Comparison of ENCODE assay signal across 22 cellular contexts in genomic region chr10:1545524-1545923, GRCh38.
A peak's percentile ranks its signal among the peaks of the same experiment; 100 is the strongest.
DNase-seq lines count a peak whose midpoint lies in the region; ATAC-seq and TF ChIP-seq lines count a peak whose summit lies in the region.
"Had no signal": no experiment of that assay in that cellular context is flagged by ENCODE, and none has a peak within 500 bp of the region (broad histone marks: within the 10 kb centered on the region; RNA-seq: fewer than 3 reads in every experiment).

No MANE protein-coding gene starts in this region.

- H2BK120ac ChIP-seq in neuronal stem cell (ENCODE audit: low read depth, low read length) = no peak overlapping the region

- H3K23ac ChIP-seq in neuronal stem cell (ENCODE audit: low read depth, low read length, poor library complexity) = no peak overlapping the region

- H3K79me2 ChIP-seq in DND-41 (ENCODE audit: insufficient read depth, low read length) = no peaks in the 10 kb centered on the region

- no peak overlapping the region for H2BK15ac ChIP-seq in neuronal stem cell (ENCODE audit: low read length)

- H3K9ac ChIP-seq in DND-41 (ENCODE audit: low read depth, low read length) (no peak overlapping the region), neuronal stem cell (ENCODE audit: low read depth, low read length, poor library complexity) (no peak overlapping the region)
- H3K9ac ChIP-seq: KMS-11, SK-N-SH had no signal

- H3K4me1 ChIP-seq in DND-41 (ENCODE audit: insufficient read depth, low read length) = peaks cover 28% of the 10 kb centered on the region
- H3K4me1 ChIP-seq in neuronal stem cell (ENCODE audit: control insufficient read depth in 2 of 2, insufficient read depth in 1 of 2, low read depth in 1 of 2, low read length in 2 of 2) = no peaks in the 10 kb centered on the region
- no peaks in the 10 kb centered on the region for H3K4me1 ChIP-seq in aorta (ENCODE audit: control insufficient read depth in 1 of 2, insufficient read depth in 2 of 2, low read length in 2 of 2)
- H3K4me1 ChIP-seq: A549 had no signal

- in situ Hi-C loops in GM13976 (cut with MboI; ENCODE audit: low sequenced_read_pairs, unreplicated experiment) = no loop called here

- H3K4me2 ChIP-seq in DND-41 (ENCODE audit: insufficient read depth, low read length) (no peak overlapping the region), neuronal stem cell (ENCODE audit: insufficient read depth, low read length, poor library complexity, severe bottlenecking) (no peak overlapping the region)
- H3K4me2 ChIP-seq: A549, KMS-11, SK-N-SH had no signal

- no peak overlapping the region for H2BK12ac ChIP-seq in neuronal stem cell (ENCODE audit: low read length)

- H2BK5ac ChIP-seq in neuronal stem cell (ENCODE audit: low read length) = no peak overlapping the region

- no peaks in the 10 kb centered on the region for H4K20me1 ChIP-seq in DND-41 (ENCODE audit: insufficient read depth, low read length)

- H3K27me3 ChIP-seq in DND-41 (ENCODE audit: insufficient read depth, low read length, poor library complexity) = no peaks in the 10 kb centered on the region
- H3K27me3 ChIP-seq in neuronal stem cell (ENCODE audit: control insufficient read depth in 3 of 3, insufficient read depth in 3 of 3, low read depth in 1 of 3, low read length in 3 of 3) = no peaks in the 10 kb centered on the region
- no peaks in the 10 kb centered on the region for H3K27me3 ChIP-seq in aorta (ENCODE audit: control insufficient read depth in 1 of 2, insufficient read depth in 2 of 2, low read length in 1 of 2)

- H2AK5ac ChIP-seq in neuronal stem cell (ENCODE audit: low read depth, low read length) = no peak overlapping the region

- H3K4ac ChIP-seq in neuronal stem cell (ENCODE audit: low read length) = no peak overlapping the region

- H3K9me3 ChIP-seq in DND-41 (ENCODE audit: insufficient read depth, low read length, severe bottlenecking) = no peaks in the 10 kb centered on the region
- H3K9me3 ChIP-seq in neuronal stem cell (replicated peaks in 1 of 2; ENCODE audit: control insufficient read depth in 2 of 2, insufficient read depth in 1 of 2, low read depth in 1 of 2, low read length in 2 of 2) = peaks cover 0 to 11% of the 10 kb centered on the region in 2 donors
- no peaks in the 10 kb centered on the region for H3K9me3 ChIP-seq in aorta (ENCODE audit: control insufficient read depth, low read length)
- H3K9me3 ChIP-seq: A549, SK-N-SH had no signal

- intact Hi-C loops in aorta (cut with DNase I) = no loop called here

- no peak overlapping the region for H4K8ac ChIP-seq in neuronal stem cell (ENCODE audit: low read depth, low read length)

- ATAC-seq in DND-41 (ENCODE audit: insufficient read depth, low read depth) (no peak), aorta (ENCODE audit: low FRiP score) (peak; percentile 54)
- ATAC-seq: A549, HCT116, PC-3 had no signal

- DNase-seq in DND-41 (no peak), neuronal stem cell (ENCODE audit: low spot score) (no peak), aorta (peak in 1 of 2 donors; percentile 34), GM13976 (ENCODE audit: low spot score) (no peak), cerebellum (ENCODE audit: low spot score) (no peak), H4 (ENCODE audit: low spot score) (no peak)
- DNase-seq: AML-193; CD8-positive, alpha-beta memory T cell; GOT3; MM.1S; NCI-H446 treated with DMSO at 0.1 percent for 48 hours; NCI-H526; NCI-H82; NK-92 treated with Interleukin-12 subunit alpha and Interleukin-12 subunit beta, amount 100 ng/mL, for 24 hours; PC-3; SK-N-SH had no signal

- H3K79me1 ChIP-seq in neuronal stem cell (ENCODE audit: low read depth, low read length) = no peaks in the 10 kb centered on the region

- peak overlapping the region; percentile 27 for H3K18ac ChIP-seq in neuronal stem cell (ENCODE audit: low read length)

- H3K36me3 ChIP-seq in DND-41 (ENCODE audit: insufficient read depth, low read length) = peaks cover 17% of the 10 kb centered on the region; the same call in 1 of the 2 replicates
- H3K36me3 ChIP-seq in neuronal stem cell (replicated peaks in 1 of 2; ENCODE audit: control insufficient read depth in 2 of 2, insufficient read depth in 2 of 2, low read length in 2 of 2) = no peaks in the 10 kb centered on the region
- no peaks in the 10 kb centered on the region for H3K36me3 ChIP-seq in aorta (ENCODE audit: control insufficient read depth in 1 of 2, insufficient read depth in 2 of 2, low read length in 1 of 2)

- no peak for TF ChIP-seq CTCF in DND-41 (IDR thresholded peaks at IDR 0.05; ENCODE audit: borderline replicate concordance, extremely low read depth, low read length, poor library complexity, severe bottlenecking)
- TF ChIP-seq CTCF in GM13976 (IDR thresholded peaks at IDR 0.05; ENCODE audit: borderline replicate concordance, control extremely low read depth, extremely low read depth, insufficient read depth, missing control alignments) = no peak

- peak overlapping the region; percentile 35; the same call in 1 of the 2 replicates for H3K27ac ChIP-seq in DND-41 (ENCODE audit: low read length)
- H3K27ac ChIP-seq in cingulate gyrus (ENCODE audit: low read depth, low read length) = peak overlapping the region; percentile 77
- no peak overlapping the region for H3K27ac ChIP-seq in neuronal stem cell (replicated peaks; ENCODE audit: low read length)
- H3K27ac ChIP-seq in aorta (ENCODE audit: low read depth in 1 of 2, low read length in 2 of 2) = no peak overlapping the region
- H3K27ac ChIP-seq: A549, C4-2B, HL-60, KMS-11 had no signal

- H3K14ac ChIP-seq in neuronal stem cell (ENCODE audit: low read length) = no peak overlapping the region

- H4K91ac ChIP-seq in neuronal stem cell (ENCODE audit: low read depth, low read length, poor library complexity) = no peak overlapping the region

- no peak overlapping the region for H3K4me3 ChIP-seq in DND-41 (ENCODE audit: low read depth in 1 of 2, low read length in 2 of 2)
- H3K4me3 ChIP-seq in neuronal stem cell (ENCODE audit: low read length in 2 of 2) = no peak overlapping the region
- no peak overlapping the region for H3K4me3 ChIP-seq in aorta (ENCODE audit: low read length in 2 of 2)
- H3K4me3 ChIP-seq: A549 had no signal

- H2AFZ ChIP-seq in DND-41 (ENCODE audit: low read depth, low read length) = no peak overlapping the region
- no peak overlapping the region for H2AFZ ChIP-seq in neuronal stem cell (ENCODE audit: low read length)

- no CpG with 5 or more reads among the region's 7 CpGs for WGBS in neuronal stem cell (ENCODE audit: extremely low coverage in 2 of 2, insufficient read length in 2 of 2, insufficient replicate concordance in 1 of 2), 2 donors
- WGBS in aorta, 2 donors = 77 to 78% methylated on average over 7 of the region's 7 CpGs

Comparison
In these comparisons a context has a peak if more than half of its experiments do, and no peak if none do; other contexts are left out.
1. H3K27ac ChIP-seq: peak in DND-41 (single experiment) and cingulate gyrus (single experiment); none in neuronal stem cell (single experiment) and aorta (0 of 2).